Comparison of ENCODE assay signal across 10 cellular contexts in the genomic region with DNA sequence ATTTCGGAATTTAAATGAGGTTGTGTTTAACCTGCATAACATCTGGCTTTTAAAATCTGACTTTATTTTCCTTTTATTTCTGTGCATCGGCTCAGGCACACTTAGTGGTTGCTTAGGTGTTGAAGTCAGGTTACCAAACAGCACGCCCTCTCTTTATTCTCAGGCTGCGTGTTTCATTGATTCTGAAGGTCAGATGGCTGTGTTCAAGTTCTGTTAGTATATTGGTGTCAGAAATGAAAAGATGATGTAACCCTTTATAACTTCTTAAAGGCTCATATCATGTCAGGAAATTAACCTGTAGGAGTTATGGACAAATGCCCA.
DNase-seq lines count a peak whose midpoint lies in the region; ATAC-seq and TF ChIP-seq lines count a peak whose summit lies in the region.
"Had no signal": no experiment of that assay in that cellular context is flagged by ENCODE, and none has a peak within 500 bp of the region (broad histone marks: within the 10 kb centered on the region; RNA-seq: fewer than 3 reads in every experiment).

No MANE protein-coding gene starts in this region.

- H3K9me3 ChIP-seq in suprapubic skin, result no peaks in the 10 kb centered on the region

- peak overlapping the region; percentile 90 to 93 for H3K4me3 Mint-ChIP-seq in activated T-cell treated with anti-CD3 and anti-CD28 coated beads, Interleukin-2, amount 50 U/mL, for 72 hours
- no peak overlapping the region for H3K4me3 Mint-ChIP-seq in chondrocyte (ENCODE audit: unreplicated experiment)

- peak overlapping the region; percentile 1 for H3K4me3 ChIP-seq in suprapubic skin

- no peak for TF ChIP-seq POLR2A in suprapubic skin (IDR thresholded peaks at IDR 0.05)

- H3K27ac Mint-ChIP-seq in activated T-cell treated with anti-CD3 and anti-CD28 coated beads, Interleukin-2, amount 50 U/mL, for 72 hours, result peak overlapping the region; percentile 96
- H3K27ac Mint-ChIP-seq in chondrocyte (ENCODE audit: unreplicated experiment), result peak overlapping the region; percentile 20

- no peak overlapping the region for H3K27ac ChIP-seq in suprapubic skin
- H3K27ac ChIP-seq: C4-2B had no signal

- WGBS in suprapubic skin, result 59% methylated on average over 4 of the region's 4 CpGs

- ATAC-seq in activated T-cell treated with anti-CD3 and anti-CD28 coated beads, Interleukin-2, amount 50 U/mL, for 72 hours (replicated peaks in 1 of 2), result peak; percentile 25 to 52
- peak; percentile 43 for ATAC-seq in HG03064 (IDR thresholded peaks at IDR 0.05; ENCODE audit: low read depth, unreplicated experiment)
- ATAC-seq: PC-3 had no signal

- TF ChIP-seq CTCF in chondrocyte (IDR thresholded peaks at IDR 0.05), result no peak
- TF ChIP-seq CTCF in suprapubic skin (IDR thresholded peaks at IDR 0.05), result no peak

- TF ChIP-seq EP300 in suprapubic skin (IDR thresholded peaks at IDR 0.05), result no peak

- H3K36me3 ChIP-seq in suprapubic skin, result no peaks in the 10 kb centered on the region

- H3K36me3 Mint-ChIP-seq in activated T-cell treated with anti-CD3 and anti-CD28 coated beads, Interleukin-2, amount 50 U/mL, for 72 hours (ENCODE audit: insufficient read depth in 2 of 2), result peaks cover 8 to 26% of the 10 kb centered on the region in 2 donors
- peaks cover 15% of the 10 kb centered on the region for H3K36me3 Mint-ChIP-seq in chondrocyte (ENCODE audit: low read depth)

- H3K9me3 Mint-ChIP-seq in activated T-cell treated with anti-CD3 and anti-CD28 coated beads, Interleukin-2, amount 50 U/mL, for 72 hours, result peaks cover 2 to 5% of the 10 kb centered on the region in 2 donors
- peaks cover 10% of the 10 kb centered on the region for H3K9me3 Mint-ChIP-seq in chondrocyte (ENCODE audit: low read depth)

- H3K4me1 ChIP-seq in suprapubic skin, result peaks cover 7% of the 10 kb centered on the region

- H3K27me3 Mint-ChIP-seq in activated T-cell treated with anti-CD3 and anti-CD28 coated beads, Interleukin-2, amount 50 U/mL, for 72 hours (ENCODE audit: low read depth), result no peaks in the 10 kb centered on the region
- H3K27me3 Mint-ChIP-seq in chondrocyte (ENCODE audit: low read depth), result no peaks in the 10 kb centered on the region

- no peak for DNase-seq in activated T-cell treated with anti-CD3 and anti-CD28 coated beads, Interleukin-2, amount 50 U/mL, for 72 hours
- no peak for DNase-seq in activated T-cell treated with anti-CD3 and anti-CD28 coated beads for 4 hours
- DNase-seq in chondrocyte (ENCODE audit: low spot score), result no peak
- no peak for DNase-seq in suprapubic skin (ENCODE audit: low spot score in 2 of 2)
- DNase-seq in amniotic stem cell (lab: John Stamatoyannopoulos, UW), result no peak
- no peak for DNase-seq in activated CD4-positive, CD25-positive, alpha-beta regulatory T cell (lab: John Stamatoyannopoulos, UW)
- no peak for DNase-seq in NK-92 treated with Interleukin-12 subunit alpha and Interleukin-12 subunit beta, amount 100 ng/mL, for 24 hours (lab: John Stamatoyannopoulos, UW)
- DNase-seq: PC-3 had no signal

- H3K27me3 ChIP-seq in suprapubic skin, result no peaks in the 10 kb centered on the region

- H3K4me1 Mint-ChIP-seq in activated T-cell treated with anti-CD3 and anti-CD28 coated beads, Interleukin-2, amount 50 U/mL, for 72 hours (ENCODE audit: low read depth), result peaks cover 68% of the 10 kb centered on the region
- peaks cover 25% of the 10 kb centered on the region for H3K4me1 Mint-ChIP-seq in chondrocyte (ENCODE audit: low read depth)
